In genomic region chrX:46125139-46125538, GRCh38 we compare ENCODE assay signal across 16 cellular contexts.
A peak's percentile ranks its signal among the peaks of the same experiment; 100 is the strongest.
DNase-seq lines count a peak whose midpoint lies in the region; ATAC-seq, FAIRE-seq and TF ChIP-seq lines count a peak whose summit lies in the region.
"Had no signal": no experiment of that assay in that cellular context is flagged by ENCODE, and none has a peak within 500 bp of the region (broad histone marks: within the 10 kb centered on the region; RNA-seq: fewer than 3 reads in every experiment).

No MANE protein-coding gene starts in this region.

- 0 out of 2 replicates have a peak overlapping the region, but pooled peaks have one; percentile 29 for H2AFZ ChIP-seq in H1 (ENCODE audit: low read length)
- H2AFZ ChIP-seq: neural progenitor cell had no signal

- H3K23ac ChIP-seq in H1 (ENCODE audit: insufficient read length), result no peak overlapping the region

- CTCF ChIA-PET in H1 (lab: Charles Lee; ENCODE audit: partially characterized antibody), result no interaction called here

- H2AK5ac ChIP-seq in H1 (ENCODE audit: low read depth, low read length), result no peak overlapping the region

- no peak overlapping the region for H3K56ac ChIP-seq in H1 (replicated peaks; ENCODE audit: insufficient read length, low read depth, low read length)

- H3K27ac ChIP-seq in H1 (ENCODE audit: low read depth, low read length), result no peak overlapping the region
- H3K27ac ChIP-seq: neural progenitor cell, SK-N-MC had no signal

- TF ChIP-seq EP300 in H1 (IDR thresholded peaks at IDR 0.05; ENCODE audit: borderline replicate concordance in 1 of 2, low read depth in 2 of 2, low read length in 2 of 2), result no peak

- H3K79me2 ChIP-seq in H1 (ENCODE audit: control insufficient read depth in 1 of 2, insufficient read depth in 2 of 2, low read length in 2 of 2), result no peaks in the 10 kb centered on the region

- no peaks in the 10 kb centered on the region for H3K4me1 ChIP-seq in H1 (replicated peaks in 1 of 4; ENCODE audit: control insufficient read depth in 3 of 4, insufficient read depth in 4 of 4, low read length in 3 of 4)
- H3K4me1 ChIP-seq: neural progenitor cell had no signal

- no peak overlapping the region for H4K5ac ChIP-seq in H1 (ENCODE audit: insufficient read length, low read depth, low read length)

- no peak overlapping the region for H3K4me2 ChIP-seq in H1 (ENCODE audit: insufficient read depth in 1 of 2, low read depth in 2 of 2, low read length in 2 of 2)
- H3K4me2 ChIP-seq: neural progenitor cell had no signal

- no peaks in the 10 kb centered on the region for H3K9me3 ChIP-seq in H1 (ENCODE audit: insufficient read depth in 2 of 2, low read depth in 1 of 2, low read length in 1 of 2)

- no peaks in the 10 kb centered on the region for H4K20me1 ChIP-seq in H1 (replicated peaks in 1 of 2; ENCODE audit: control insufficient read depth in 1 of 2, insufficient read depth in 2 of 2, low read length in 2 of 2)

- H3K23me2 ChIP-seq in H1 (ENCODE audit: low read depth, low read length), result no peaks in the 10 kb centered on the region

- H2BK12ac ChIP-seq in H1 (ENCODE audit: low read depth, low read length), result no peak overlapping the region

- no peak overlapping the region for H3K18ac ChIP-seq in H1 (ENCODE audit: extremely low read depth, low read length)

- H3K9ac ChIP-seq in H1 (replicated peaks in 1 of 4; ENCODE audit: extremely low read depth in 1 of 4, low read depth in 3 of 4, low read length in 3 of 4), result no peak overlapping the region
- H3K9ac ChIP-seq: neural progenitor cell had no signal

- FAIRE-seq in H1 (lab: Jason Lieb, UNC), result no peak

- no peaks in the 10 kb centered on the region for H3K27me3 ChIP-seq in H1 (replicated peaks in 1 of 4; ENCODE audit: control insufficient read depth in 3 of 4, extremely low read depth in 1 of 4, insufficient read depth in 3 of 4, low read length in 3 of 4)

- no peak overlapping the region for H2BK5ac ChIP-seq in H1 (ENCODE audit: low read depth, low read length)

- TF ChIP-seq POLR2A in H1 (IDR thresholded peaks at IDR 0.05; ENCODE audit: control extremely low read depth in 1 of 2, low read depth in 2 of 2, low read length in 2 of 2), result no peak

- peak; percentile 71 for DNase-seq in MV-4-11 (lab: John Stamatoyannopoulos, UW)
- DNase-seq in H1 (ENCODE audit: low read depth in 1 of 2, low spot score in 2 of 2), result no peak
- DNase-seq in renal cortical epithelial cell (ENCODE audit: low read depth), result peak; percentile 14
- DNase-seq in effector CD8-positive, alpha-beta T cell (lab: John Stamatoyannopoulos, UW), result no peak
- no peak for DNase-seq in NCI-H345 (lab: John Stamatoyannopoulos, UW)
- DNase-seq: activated CD8-positive, alpha-beta T cell treated with anti-CD3 and anti-CD28 coated beads for 36 hours; glutamatergic neuron; GOT3; midbrain; NCI-H1105; right cardiac atrium; stimulated activated CD4-positive, alpha-beta T cell treated with anti-CD3 and anti-CD28 coated beads, Interleukin-2, amount 100 ng/mL, for 24 hours had no signal

- WGBS in H1 (ENCODE audit: extremely low coverage in 1 of 2, insufficient coverage in 1 of 2, insufficient read length in 1 of 2, insufficient replicate concordance in 2 of 2, low coverage in 1 of 2, low lambda C conversion rate in 2 of 2, missing lambda C conversion rate in 1 of 2), 2 experiments, result 100% methylated on average over 1 of the region's 1 CpG; no CpG with 5 or more reads in 1 of the 2 experiments

- H3K4ac ChIP-seq in H1 (replicated peaks; ENCODE audit: insufficient read length, low read depth, low read length), result no peak overlapping the region

- TF ChIP-seq CTCF in H1 (IDR thresholded peaks at IDR 0.05; ENCODE audit: control extremely low read depth in 1 of 3, insufficient read depth in 1 of 3, low read depth in 1 of 3, low read length in 3 of 3), result no peak

- no peak overlapping the region for H2BK120ac ChIP-seq in H1 (replicated peaks; ENCODE audit: low read depth, low read length)

- H2BK20ac ChIP-seq in H1 (ENCODE audit: low read length), result no peak overlapping the region

- H3K36me3 ChIP-seq in H1 (ENCODE audit: control insufficient read depth in 2 of 4, insufficient read depth in 4 of 4, low read length in 3 of 4), result no peaks in the 10 kb centered on the region
- H3K36me3 ChIP-seq: neural progenitor cell had no signal

- no peak overlapping the region for H3K14ac ChIP-seq in H1 (ENCODE audit: insufficient read length)

- H4K91ac ChIP-seq in H1 (replicated peaks; ENCODE audit: insufficient read length, low read length), result no peak overlapping the region

- H3K79me1 ChIP-seq in H1 (ENCODE audit: low read depth, low read length), result no peaks in the 10 kb centered on the region

- POLR2A ChIA-PET in H1 (lab: Charles Lee; ENCODE audit: partially characterized antibody), result no interaction called here

- ATAC-seq in GM21717 (IDR thresholded peaks at IDR 0.05; ENCODE audit: unreplicated experiment) (peak; percentile 64), GM21529 (IDR thresholded peaks at IDR 0.05; ENCODE audit: unreplicated experiment) (no peak)
- ATAC-seq: activated CD8-positive, alpha-beta T cell treated with anti-CD3 and anti-CD28 coated beads for 36 hours; right cardiac atrium had no signal

- TF ChIP-seq RAD21 in H1 (IDR thresholded peaks at IDR 0.05 in 1 of 2, conservative IDR thresholded peaks at IDR 0.05 in 1 of 2; ENCODE audit: low read depth in 2 of 2, low read length in 2 of 2), result no peak

- no peak overlapping the region for H3K4me3 ChIP-seq in H1 (ENCODE audit: extremely low read depth in 1 of 4, insufficient read depth in 2 of 4, low read depth in 3 of 4, low read length in 4 of 4)
- H3K4me3 ChIP-seq: neural progenitor cell, SK-N-MC had no signal

- no peak overlapping the region for H2BK15ac ChIP-seq in H1 (ENCODE audit: low read length)

- H4K8ac ChIP-seq in H1 (ENCODE audit: extremely low read depth, insufficient read depth, low read length), result no peak overlapping the region

Comparison
In these comparisons a context has a peak if more than half of its experiments do, and no peak if none do; other contexts are left out.
1. DNase-seq: peak in MV-4-11 (single experiment) and renal cortical epithelial cell (single experiment); none in H1 (0 of 2), effector CD8-positive, alpha-beta T cell (single experiment) and NCI-H345 (single experiment).